ENCODE assay signal across 13 cellular contexts in the genomic region with DNA sequence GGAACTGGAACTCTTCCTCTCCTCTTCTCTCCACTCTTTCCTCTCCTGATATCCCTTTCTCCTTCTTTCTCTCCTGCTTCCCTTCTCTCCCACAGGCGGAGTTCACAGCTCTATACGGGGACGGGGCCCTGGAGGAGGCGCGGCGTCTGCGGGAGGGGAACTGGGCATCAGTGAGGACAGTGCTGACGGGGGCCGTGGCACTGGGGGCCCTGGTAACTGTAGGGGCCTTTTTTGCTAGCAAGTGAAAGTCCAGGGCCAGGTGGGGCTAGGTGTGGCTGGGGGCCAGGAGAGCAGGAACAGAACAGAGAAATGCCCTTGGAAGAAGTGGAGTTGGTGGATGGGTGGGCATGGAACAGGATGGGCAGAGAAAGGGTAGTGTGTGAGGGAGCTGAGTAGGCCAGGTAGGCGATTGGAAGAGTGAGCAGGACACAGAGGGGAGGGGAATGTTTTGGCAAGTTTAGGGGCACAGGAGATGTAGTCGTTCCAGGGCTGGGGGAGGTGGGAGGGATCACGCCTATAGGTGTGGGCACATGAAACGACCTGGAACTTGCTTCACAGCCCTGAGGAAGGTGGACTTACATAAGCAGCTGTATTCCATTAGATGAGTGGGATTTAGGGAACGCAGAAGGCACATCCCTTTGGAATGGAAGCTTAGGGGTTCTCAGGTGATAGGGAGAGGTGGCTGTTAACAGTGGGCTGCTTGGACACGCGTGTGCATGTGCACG. TPM values are rescaled to one million over a fixed set of nuclear protein-coding genes. Genes with fewer than 3 reads are reported as not detected.
DNase-seq lines count a peak whose midpoint lies in the region; ATAC-seq and TF ChIP-seq lines count a peak whose summit lies in the region.
"Had no signal": no experiment of that assay in that cellular context is flagged by ENCODE, and none has a peak within 500 bp of the region (broad histone marks: within the 10 kb centered on the region; RNA-seq: fewer than 3 reads in every experiment).

No MANE protein-coding gene starts in this region.

- intact Hi-C loops in heart right ventricle (cut with DNase I), result loop anchor here in 2 of 10 donors (5.0 to 10.0 kb wide), 3 partner anchors 158 to 836 kb away; a partner anchor contains a TSS

- H3K4me1 ChIP-seq in right atrium auricular region (peaks cover 0 to 31% of the 10 kb centered on the region in 2 donors), heart right ventricle (peaks cover 13 to 32% (median 29%) of the 10 kb centered on the region in 9 donors)

- H3K4me1 Mint-ChIP-seq in type B pancreatic cell (ENCODE audit: unreplicated experiment), result peaks cover 17% of the 10 kb centered on the region

- TF ChIP-seq CTCF in right atrium auricular region (IDR thresholded peaks at IDR 0.05) (no peak), heart right ventricle (IDR thresholded peaks at IDR 0.05) (no peak), fibroblast of the aortic adventitia (IDR thresholded peaks at IDR 0.05; ENCODE audit: insufficient read depth, low read length) (no peak), type B pancreatic cell (conservative IDR thresholded peaks at IDR 0.05) (no peak)

- 86 to 87% methylated on average over 17 of the region's 17 CpGs for WGBS in heart right ventricle, 2 donors

- H3K9me3 ChIP-seq in right atrium auricular region (no peaks in the 10 kb centered on the region), heart right ventricle (no peaks in the 10 kb centered on the region)
- H3K9me3 ChIP-seq: ovary had no signal

- H3K27me3 ChIP-seq in right atrium auricular region (no peaks in the 10 kb centered on the region), heart right ventricle (no peaks in the 10 kb centered on the region)
- H3K27me3 ChIP-seq: ovary had no signal

- H3K4me3 ChIP-seq in right atrium auricular region (no peak overlapping the region), heart right ventricle (no peak overlapping the region), fibroblast of the aortic adventitia (ENCODE audit: low read depth, low read length) (peak overlapping the region; percentile 95)
- H3K4me3 ChIP-seq: ovary had no signal

- H3K9me3 Mint-ChIP-seq in type B pancreatic cell, result no peaks in the 10 kb centered on the region

- H3K27me3 Mint-ChIP-seq in type B pancreatic cell, result no peaks in the 10 kb centered on the region

- DNase-seq in right atrium auricular region (ENCODE audit: low spot score) (peak; percentile 42), heart right ventricle (no peak), fibroblast of the aortic adventitia (ENCODE audit: low read depth) (no peak), type B pancreatic cell (ENCODE audit: extremely low spot score, unreplicated experiment) (no peak), cerebellar cortex (ENCODE audit: low spot score) (no peak)
- DNase-seq in stimulated activated CD4-positive, alpha-beta T cell treated with anti-CD3 and anti-CD28 coated beads, Interleukin-1b, Interleukin-23, amount 100 ng/mL, for 48 hours, result no peak
- DNase-seq: ACHN; aorta; foreskin melanocyte; left colon; NCI-H2081; stimulated activated CD4-positive, alpha-beta T cell treated with anti-CD3 and anti-CD28 coated beads, Interleukin-4, amount 100 ng/mL, for 4 hours had no signal

- H3K4me3 Mint-ChIP-seq in type B pancreatic cell, result peak overlapping the region; percentile 97

- peaks cover 10% of the 10 kb centered on the region for H3K36me3 Mint-ChIP-seq in type B pancreatic cell

- peaks cover 29% of the 10 kb centered on the region for H3K36me3 ChIP-seq in right atrium auricular region
- H3K36me3 ChIP-seq in heart right ventricle, result peaks cover 0 to 54% (median 8%) of the 10 kb centered on the region in 9 donors
- H3K36me3 ChIP-seq: ovary had no signal

- no peak overlapping the region for H3K27ac Mint-ChIP-seq in type B pancreatic cell

- H3K27ac ChIP-seq in right atrium auricular region (no peak overlapping the region), heart right ventricle (no peak overlapping the region)
- H3K27ac ChIP-seq: ovary had no signal

- no peak for ATAC-seq in heart right ventricle
- ATAC-seq: left colon had no signal

RNA-seq across cellular contexts. Expression of a gene that starts 2.2 kb away (rescaled TPM):
- total RNA-seq in right atrium auricular region, result 10 to 100 TPM; 26.8 to 36.3 TPM
- 10 to 100 TPM; 33.3 to 44.9 (median 38.2) TPM for total RNA-seq in heart right ventricle
- polyA plus RNA-seq in heart right ventricle, result 10 to 100 TPM; 16.8 to 22.4 TPM
- total RNA-seq in fibroblast of the aortic adventitia (ENCODE audit: low replicate concordance), result 18.5 and 19.9 TPM in 2 replicates
- total RNA-seq in type B pancreatic cell (ENCODE audit: low replicate concordance), result 21.0 and 22.5 TPM in 2 replicates

RNA-seq across cellular contexts. Expression of a gene that starts 6.2 kb away (rescaled TPM):
- total RNA-seq in right atrium auricular region, result 1 to 10 TPM; 2.7 to 3.9 TPM
- 1 to 10 TPM; 4.5 to 9.3 (median 6.6) TPM for total RNA-seq in heart right ventricle
- 10 to 100 TPM in 1 of 2 donors, 1 to 10 TPM in 1; 2.3 to 20.6 TPM for polyA plus RNA-seq in heart right ventricle
- 6.6 and 10.9 TPM in 2 replicates for total RNA-seq in fibroblast of the aortic adventitia (ENCODE audit: low replicate concordance)
- 10.1 and 16.7 TPM in 2 replicates for total RNA-seq in type B pancreatic cell (ENCODE audit: low replicate concordance)

RNA-seq across cellular contexts. Expression of a gene that starts 12.4 kb away (rescaled TPM):
- total RNA-seq in right atrium auricular region (10 to 100 TPM; 26.0 to 36.1 TPM), heart right ventricle (10 to 100 TPM; 57.0 to 96.1 (median 67.8) TPM), fibroblast of the aortic adventitia (ENCODE audit: low replicate concordance) (44.8 and 53.4 TPM in 2 replicates), type B pancreatic cell (ENCODE audit: low replicate concordance) (202 and 337 TPM in 2 replicates)
- polyA plus RNA-seq in heart right ventricle, result 100 to 1,000 TPM in 1 of 2 donors, 10 to 100 TPM in 1; 67.0 to 196 TPM

RNA-seq across cellular contexts. Expression of a gene that starts 23.0 kb away (rescaled TPM):
- 10 to 100 TPM in 1 of 2 donors, 1 to 10 TPM in 1; 8.5 to 10.1 TPM for total RNA-seq in right atrium auricular region
- total RNA-seq in heart right ventricle, result 10 to 100 TPM in 4 of 10 donors, 1 to 10 TPM in 6; 5.7 to 13.4 (median 9.5) TPM
- 1 to 10 TPM; 7.0 to 7.3 TPM for polyA plus RNA-seq in heart right ventricle
- 7.0 and 7.5 TPM in 2 replicates for total RNA-seq in fibroblast of the aortic adventitia (ENCODE audit: low replicate concordance)
- 15.9 and 19.5 TPM in 2 replicates for total RNA-seq in type B pancreatic cell (ENCODE audit: low replicate concordance)

RNA-seq across cellular contexts. Expression of a gene that starts 43.8 kb away (rescaled TPM):
- total RNA-seq in right atrium auricular region (10 to 100 TPM; 29.4 to 47.0 TPM), heart right ventricle (10 to 100 TPM in 4 of 10 donors, 1 to 10 TPM in 6; 4.8 to 18.9 (median 9.6) TPM), fibroblast of the aortic adventitia (ENCODE audit: low replicate concordance) (9.6 and 13.4 TPM in 2 replicates), type B pancreatic cell (ENCODE audit: low replicate concordance) (16.8 and 52.5 TPM in 2 replicates)
- 10 to 100 TPM in 1 of 2 donors, 1 to 10 TPM in 1; 9.9 to 10.6 TPM for polyA plus RNA-seq in heart right ventricle
